Comparison of ENCODE assay signal across 27 cellular contexts in the genomic region with DNA sequence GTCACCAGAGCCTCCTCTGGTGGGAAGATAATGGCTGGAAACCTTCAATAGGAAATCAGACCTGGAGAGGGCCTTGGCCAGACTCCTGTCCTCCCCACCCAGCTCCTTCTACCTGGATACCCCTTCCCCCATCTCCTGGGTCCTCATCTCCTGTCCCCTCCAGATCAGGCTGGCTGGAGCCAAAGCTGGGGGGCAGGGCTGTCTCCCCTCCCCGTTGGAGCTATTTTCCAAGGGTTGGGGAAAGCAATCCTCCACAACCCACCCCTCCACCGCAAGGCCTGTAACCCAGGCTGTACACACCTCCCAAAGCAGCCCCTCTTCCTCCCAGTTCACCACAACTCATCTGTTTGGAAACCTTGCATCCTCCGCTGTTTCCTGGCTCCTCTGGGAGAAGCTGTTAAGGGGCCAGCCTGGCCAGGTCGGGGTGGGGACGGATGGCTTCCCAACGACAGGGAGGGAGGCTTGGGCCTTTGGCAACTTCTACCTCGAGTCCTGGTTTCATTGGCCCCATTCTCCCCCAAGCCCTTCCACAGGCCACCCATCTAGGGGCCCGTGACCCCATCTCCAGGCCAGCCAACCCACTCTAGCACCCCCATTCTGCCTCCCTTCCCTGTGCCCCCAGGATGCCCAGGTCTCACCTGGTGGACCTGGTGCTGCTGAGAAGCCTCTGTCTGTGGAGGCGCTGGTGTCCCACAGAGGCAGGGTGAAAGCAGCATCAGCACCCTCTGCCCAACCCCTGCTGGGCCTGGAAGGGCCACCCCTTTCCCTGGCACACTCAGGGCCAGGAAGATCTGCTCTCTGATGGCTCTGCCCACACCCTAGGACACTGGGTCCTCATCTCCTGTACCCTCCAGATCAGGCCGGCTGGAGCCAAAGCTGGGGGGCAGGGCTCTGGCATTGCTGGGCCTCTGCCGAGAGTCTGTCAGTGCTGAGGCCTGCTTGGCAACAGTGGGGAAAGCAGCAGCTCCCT. TPM values are rescaled to one million over a fixed set of nuclear protein-coding genes. Genes with fewer than 3 reads are reported as not detected.
A peak's percentile ranks its signal among the peaks of the same experiment; 100 is the strongest.
DNase-seq lines count a peak whose midpoint lies in the region; ATAC-seq, FAIRE-seq and TF ChIP-seq lines count a peak whose summit lies in the region.
"Had no signal": no experiment of that assay in that cellular context is flagged by ENCODE, and none has a peak within 500 bp of the region (broad histone marks: within the 10 kb centered on the region; RNA-seq: fewer than 3 reads in every experiment).

No MANE protein-coding gene starts in this region.

- no peak overlapping the region for H3K4me2 ChIP-seq in HepG2 (ENCODE audit: low read depth, low read length)

- DNase-seq in 8988T (peak; percentile 3), GM10266 (ENCODE audit: extremely low spot score) (peak; percentile 5), Right ventricle myocardium superior (peak; percentile 66), pancreas (peak in 5 of 6 donors; percentile 0 to 53 (median 11)), epidermal melanocyte (ENCODE audit: insufficient read length, low spot score) (no peak), HepG2 (ENCODE audit: low spot score) (no peak), NCI-H2029 (lab: John Stamatoyannopoulos, UW) (no peak), A172 (ENCODE audit: low spot score) (no peak)
- DNase-seq: activated CD8-positive, alpha-beta T cell treated with anti-CD3 and anti-CD28 coated beads for 36 hours; activated naive CD4-positive, alpha-beta T cell treated with anti-CD3 and anti-CD28 coated beads, Interleukin-2, amount 10 ng/mL, durations not matched to agents 7 days and 5 days; activated T-cell treated with anti-CD3 and anti-CD28 coated beads, Interleukin-2, amount 50 U/mL, for 24 hours; aorta; caudate nucleus; MG63; NCI-H1436 treated with DMSO at 0.1 percent for 48 hours; NCI-H2171; NCI-H526; T-helper 9 cell; upper lobe of left lung had no signal

- FAIRE-seq in pancreas (lab: Jason Lieb, UNC) (no peak), HepG2 (lab: Jason Lieb, UNC) (no peak)
- FAIRE-seq: K562 had no signal

- intact Hi-C loops in Right ventricle myocardium superior (cut with DNase I) = no loop called here
- intact Hi-C loops in pancreas (cut with DNase I) = no loop called here
- intact Hi-C loops in HepG2 (cut with micrococcal nuclease; ENCODE audit: unreplicated experiment) = no loop called here

- 73 to 78% methylated on average over 11 of the region's 11 CpGs for WGBS in pancreas, 2 donors
- WGBS in HepG2 (ENCODE audit: low lambda C conversion rate) = 49% methylated on average over 2 of the region's 11 CpGs

- H3K79me2 ChIP-seq in HepG2 (ENCODE audit: insufficient read depth, low read length) = no peaks in the 10 kb centered on the region

- no peak overlapping the region for H3K4me3 ChIP-seq in pancreas
- no peak overlapping the region for H3K4me3 ChIP-seq in HepG2 (replicated peaks in 1 of 3; ENCODE audit: insufficient read depth in 1 of 3, low read depth in 2 of 3, low read length in 3 of 3)
- H3K4me3 ChIP-seq: K562, lung, MG63, upper lobe of left lung had no signal

- TF ChIP-seq EP300 in HepG2 (IDR thresholded peaks at IDR 0.05; ENCODE audit: low read depth in 2 of 2, low read length in 2 of 2) = no peak
- no peak for TF ChIP-seq EP300 in HepG2 (CRISPR knock-in tag; IDR thresholded peaks at IDR 0.05; ENCODE audit: borderline replicate concordance)

- H2AFZ ChIP-seq in HepG2 (ENCODE audit: low read length) = no peak overlapping the region

- H3K27me3 ChIP-seq in pancreas (no peaks in the 10 kb centered on the region), HepG2 (ENCODE audit: control insufficient read depth in 1 of 2, insufficient read depth in 2 of 2, low read length in 2 of 2) (peaks cover 7 to 50% of the 10 kb centered on the region in 2 experiments; a peak in 3 of 5 replicates)
- H3K27me3 ChIP-seq: upper lobe of left lung had no signal

- no peaks in the 10 kb centered on the region for H4K20me1 ChIP-seq in HepG2 (ENCODE audit: insufficient read depth, low read length)

- no peak overlapping the region for H3K9ac ChIP-seq in HepG2 (ENCODE audit: insufficient read depth, low read depth, low read length)

- CTCF ChIA-PET in HepG2 (lab: Yijun Ruan, JAX; ENCODE audit: low intra/inter-chr PET ratio, low total read pairs) = no interaction called here

- in situ Hi-C loops in HepG2 (cut with HindIII; ENCODE audit: extremely low pct_ligation_motif_present, low pct_unique_long_range_greater_than_20kb) = loop anchor here (25.0 kb wide), 1 partner anchor 526 kb away; no protein-coding TSS in a partner anchor

- ATAC-seq in Right ventricle myocardium superior (ENCODE audit: poor library complexity) (peak; percentile 87), pancreas (peak in 1 of 4 donors; percentile 41), HepG2 (no peak; the same call in 2 of the 3 replicates)
- ATAC-seq: activated CD8-positive, alpha-beta T cell treated with anti-CD3 and anti-CD28 coated beads for 36 hours; K562 had no signal

- H3K36me3 ChIP-seq in pancreas (no peaks in the 10 kb centered on the region), HepG2 (replicated peaks in 1 of 2; ENCODE audit: control insufficient read depth in 1 of 2, insufficient read depth in 2 of 2, low read length in 2 of 2) (no peaks in the 10 kb centered on the region)
- H3K36me3 ChIP-seq: MG63, neutrophil, upper lobe of left lung had no signal

- no peak for TF ChIP-seq POLR2A in HepG2 (IDR thresholded peaks at IDR 0.05; ENCODE audit: insufficient read depth in 1 of 2, low read depth in 2 of 2, low read length in 2 of 2)

- H3K9me3 ChIP-seq in pancreas = no peaks in the 10 kb centered on the region
- H3K9me3 ChIP-seq in HepG2 (ENCODE audit: low read length) = no peaks in the 10 kb centered on the region
- H3K9me3 ChIP-seq: MG63, neutrophil, upper lobe of left lung had no signal

- TF ChIP-seq RAD21 in HepG2 (CRISPR knock-in tag; IDR thresholded peaks at IDR 0.05) = no peak

- TF ChIP-seq CTCF in GM10266 (IDR thresholded peaks at IDR 0.05; ENCODE audit: control insufficient read depth, insufficient read depth, low read depth, missing control alignments) (no peak), pancreas (IDR thresholded peaks at IDR 0.05) (no peak), HepG2 (CRISPR knock-in tag; IDR thresholded peaks at IDR 0.05) (no peak)

- BruUV-seq in HepG2 (replicated peaks; lab: Mats Ljungman, UMichigan) = no TSS peak

- no peak overlapping the region for H3K27ac ChIP-seq in pancreas
- no peak overlapping the region for H3K27ac ChIP-seq in HepG2 (ENCODE audit: extremely low read length, insufficient read depth, low read length)
- H3K27ac ChIP-seq: neutrophil, RWPE1, upper lobe of left lung had no signal

- POLR2A ChIA-PET in HepG2 (lab: Yijun Ruan, JAX) = no interaction called here

- H3K4me1 ChIP-seq in pancreas (no peaks in the 10 kb centered on the region), HepG2 (ENCODE audit: insufficient read depth, low read length) (peaks cover 9% of the 10 kb centered on the region; the same call in 1 of the 2 replicates)
- H3K4me1 ChIP-seq: upper lobe of left lung had no signal

RNA-seq across cellular contexts. Expression of gene GOLGA6C, which starts 22.1 kb away (rescaled TPM):
- total RNA-seq in Right ventricle myocardium superior (not detected), pancreas (not detected), HepG2 (2016; rRNA removed; fragmentation: Illumina TruSeq; extraction: Trizol) (not detected in 2 replicates)
- polyA plus RNA-seq in pancreas (not detected), HepG2 (2011; rRNA removed) (not detected in 2 replicates)
- not detected in 2 replicates for total RNA-seq in HepG2 (2016; cell fraction: cytosol; rRNA removed; fragmentation: Illumina TruSeq; extraction: Trizol; ENCODE audit: low read depth)
- 0.09 TPM in 1 of 2 replicates, not detected in the other for total RNA-seq in HepG2 (2016; cell fraction: insoluble cytoplasmic fraction; rRNA removed; fragmentation: Illumina TruSeq; extraction: Trizol)
- not detected in 2 replicates for total RNA-seq in HepG2 (2016; cell fraction: membrane; rRNA removed; fragmentation: Illumina TruSeq; extraction: Trizol)
- not detected in 2 replicates for total RNA-seq in HepG2 (2016; cell fraction: nucleus; rRNA removed; fragmentation: Illumina TruSeq; extraction: Trizol)
- polyA plus RNA-seq in HepG2 (2011; cell fraction: cytosol; rRNA removed) = not detected in 2 replicates
- polyA plus RNA-seq in HepG2 (2011; cell fraction: nucleus; rRNA removed) = 0.07 and 0.11 TPM in 2 replicates
- not detected in 2 replicates for polyA plus RNA-seq in HepG2 (2012)
- not detected in 2 replicates for polyA plus RNA-seq in HepG2 (2016; cell fraction: cytosol; fragmentation: Illumina TruSeq; extraction: Trizol; ENCODE audit: low read depth)
- not detected in 2 replicates for polyA plus RNA-seq in HepG2 (2016; cell fraction: insoluble cytoplasmic fraction; fragmentation: Illumina TruSeq; extraction: Trizol; ENCODE audit: low read depth)
- polyA plus RNA-seq in HepG2 (2016; cell fraction: membrane; fragmentation: Illumina TruSeq; extraction: Trizol; ENCODE audit: low read depth) = not detected in 2 replicates
- not detected in 2 replicates for polyA plus RNA-seq in HepG2 (2016; cell fraction: nucleus; fragmentation: Illumina TruSeq; extraction: Trizol; ENCODE audit: insufficient read depth, low read depth)
- not detected in 2 replicates for polyA minus RNA-seq in HepG2 (2011; rRNA and poly(A)+ RNA removed; ENCODE audit: low replicate concordance)
- polyA minus RNA-seq in HepG2 (2011; cell fraction: cytosol; rRNA and poly(A)+ RNA removed) = not detected in 2 replicates
- polyA minus RNA-seq in HepG2 (2011; cell fraction: nucleus; rRNA and poly(A)+ RNA removed) = not detected in 2 replicates
- total RNA-seq in A172 (2014; rRNA removed; shearing (Covaris generic)) = not detected in 2 replicates
- total RNA-seq: activated B cell treated with CpG ODN at 0.5 μM for 24 hours; activated CD8-positive, alpha-beta T cell treated with anti-CD3 and anti-CD28 coated beads for 36 hours; aorta; epithelial cell of proximal tubule; fibroblast of villous mesenchyme; K562; lung; upper lobe of left lung had no signal
- polyA plus RNA-seq: AG04450, aorta, K562 had no signal

RNA-seq across cellular contexts. Expression of gene C15orf39, which starts 34.4 kb away (rescaled TPM):
- total RNA-seq in Right ventricle myocardium superior (15.8 TPM), pancreas (10 to 100 TPM in 4 of 6 donors, 1 to 10 TPM in 2; 8.2 to 27.4 (median 16.3) TPM), HepG2 (2016; rRNA removed; fragmentation: Illumina TruSeq; extraction: Trizol) (13.5 and 17.5 TPM in 2 replicates)
- polyA plus RNA-seq in pancreas (10 to 100 TPM in 1 of 2 donors, 1 to 10 TPM in 1; 7.9 to 11.1 TPM), HepG2 (2011; rRNA removed) (6.2 and 8.1 TPM in 2 replicates)
- total RNA-seq in HepG2 (2016; cell fraction: cytosol; rRNA removed; fragmentation: Illumina TruSeq; extraction: Trizol; ENCODE audit: low read depth) = 3.3 and 3.4 TPM in 2 replicates
- total RNA-seq in HepG2 (2016; cell fraction: insoluble cytoplasmic fraction; rRNA removed; fragmentation: Illumina TruSeq; extraction: Trizol) = 14.9 and 16.1 TPM in 2 replicates
- total RNA-seq in HepG2 (2016; cell fraction: membrane; rRNA removed; fragmentation: Illumina TruSeq; extraction: Trizol) = 10.8 and 11.9 TPM in 2 replicates
- 15.0 and 15.3 TPM in 2 replicates for total RNA-seq in HepG2 (2016; cell fraction: nucleus; rRNA removed; fragmentation: Illumina TruSeq; extraction: Trizol)
- polyA plus RNA-seq in HepG2 (2011; cell fraction: cytosol; rRNA removed) = 3.4 and 5.1 TPM in 2 replicates
- 22.0 and 24.2 TPM in 2 replicates for polyA plus RNA-seq in HepG2 (2011; cell fraction: nucleus; rRNA removed)
- 14.6 and 19.5 TPM in 2 replicates for polyA plus RNA-seq in HepG2 (2012)
- polyA plus RNA-seq in HepG2 (2016; cell fraction: cytosol; fragmentation: Illumina TruSeq; extraction: Trizol; ENCODE audit: low read depth) = 1.9 and 2.1 TPM in 2 replicates
- 20.1 and 30.7 TPM in 2 replicates for polyA plus RNA-seq in HepG2 (2016; cell fraction: insoluble cytoplasmic fraction; fragmentation: Illumina TruSeq; extraction: Trizol; ENCODE audit: low read depth)
- 5.4 and 6.0 TPM in 2 replicates for polyA plus RNA-seq in HepG2 (2016; cell fraction: membrane; fragmentation: Illumina TruSeq; extraction: Trizol; ENCODE audit: low read depth)
- 23.1 and 30.5 TPM in 2 replicates for polyA plus RNA-seq in HepG2 (2016; cell fraction: nucleus; fragmentation: Illumina TruSeq; extraction: Trizol; ENCODE audit: insufficient read depth, low read depth)
- polyA minus RNA-seq in HepG2 (2011; rRNA and poly(A)+ RNA removed; ENCODE audit: low replicate concordance) = 26.0 and 33.5 TPM in 2 replicates
- 17.1 and 17.5 TPM in 2 replicates for polyA minus RNA-seq in HepG2 (2011; cell fraction: cytosol; rRNA and poly(A)+ RNA removed)
- polyA minus RNA-seq in HepG2 (2011; cell fraction: nucleus; rRNA and poly(A)+ RNA removed) = 20.3 and 23.0 TPM in 2 replicates
- 2.3 and 2.7 TPM in 2 replicates for total RNA-seq in A172 (2014; rRNA removed; shearing (Covaris generic))

RNA-seq across cellular contexts. Expression of gene GOLGA6D, which starts 46.6 kb away (rescaled TPM):
- total RNA-seq in Right ventricle myocardium superior (not detected), pancreas (under 1 TPM in 1 of 6 donors, not detected in 5; 0.08 TPM), HepG2 (2016; rRNA removed; fragmentation: Illumina TruSeq; extraction: Trizol) (not detected in 2 replicates)
- polyA plus RNA-seq in pancreas (not detected), HepG2 (2011; rRNA removed) (0.04 TPM in 1 of 2 replicates, not detected in the other)
- total RNA-seq in HepG2 (2016; cell fraction: cytosol; rRNA removed; fragmentation: Illumina TruSeq; extraction: Trizol; ENCODE audit: low read depth) = not detected in 2 replicates
- 0.04 TPM in 1 of 2 replicates, not detected in the other for total RNA-seq in HepG2 (2016; cell fraction: insoluble cytoplasmic fraction; rRNA removed; fragmentation: Illumina TruSeq; extraction: Trizol)
- not detected in 2 replicates for total RNA-seq in HepG2 (2016; cell fraction: membrane; rRNA removed; fragmentation: Illumina TruSeq; extraction: Trizol)
- total RNA-seq in HepG2 (2016; cell fraction: nucleus; rRNA removed; fragmentation: Illumina TruSeq; extraction: Trizol) = 0.13 TPM in 1 of 2 replicates, not detected in the other
- not detected in 2 replicates for polyA plus RNA-seq in HepG2 (2011; cell fraction: cytosol; rRNA removed)
- 0.03 and 0.05 TPM in 2 replicates for polyA plus RNA-seq in HepG2 (2011; cell fraction: nucleus; rRNA removed)
- 0.13 and 0.15 TPM in 2 replicates for polyA plus RNA-seq in HepG2 (2012)
- polyA plus RNA-seq in HepG2 (2016; cell fraction: cytosol; fragmentation: Illumina TruSeq; extraction: Trizol; ENCODE audit: low read depth) = not detected in 2 replicates
- polyA plus RNA-seq in HepG2 (2016; cell fraction: insoluble cytoplasmic fraction; fragmentation: Illumina TruSeq; extraction: Trizol; ENCODE audit: low read depth) = not detected in 2 replicates
- not detected in 2 replicates for polyA plus RNA-seq in HepG2 (2016; cell fraction: membrane; fragmentation: Illumina TruSeq; extraction: Trizol; ENCODE audit: low read depth)
- polyA plus RNA-seq in HepG2 (2016; cell fraction: nucleus; fragmentation: Illumina TruSeq; extraction: Trizol; ENCODE audit: insufficient read depth, low read depth) = not detected in 2 replicates
- not detected in 2 replicates for polyA minus RNA-seq in HepG2 (2011; rRNA and poly(A)+ RNA removed; ENCODE audit: low replicate concordance)
- not detected in 2 replicates for polyA minus RNA-seq in HepG2 (2011; cell fraction: cytosol; rRNA and poly(A)+ RNA removed)
- 0.12 and 0.13 TPM in 2 replicates for polyA minus RNA-seq in HepG2 (2011; cell fraction: nucleus; rRNA and poly(A)+ RNA removed)
- total RNA-seq in A172 (2014; rRNA removed; shearing (Covaris generic)) = not detected in 2 replicates
- total RNA-seq: activated B cell treated with CpG ODN at 0.5 μM for 24 hours; activated CD8-positive, alpha-beta T cell treated with anti-CD3 and anti-CD28 coated beads for 36 hours; epithelial cell of proximal tubule; fibroblast of villous mesenchyme; K562 had no signal
- polyA plus RNA-seq: AG04450, K562, lung had no signal

Comparison
In these comparisons a context has a peak if more than half of its experiments do, and no peak if none do; other contexts are left out.
1. DNase-seq: peak in 8988T (single experiment), GM10266 (single experiment), Right ventricle myocardium superior (single experiment) and pancreas (5 of 6); none in epidermal melanocyte (single experiment), HepG2 (single experiment), NCI-H2029 (single experiment) and A172 (single experiment).